In genomic region chr10:34717429-34717828, GRCh38 we compare ENCODE assay signal across 2 cellular contexts.
TF ChIP-seq lines count a peak whose summit lies in the region.

No MANE protein-coding gene starts in this region.

TF ChIP-seq in IMR-90, 13 proteins besides CTCF, POLR2A, EP300 and RAD21:
- TF ChIP-seq MXI1 (IDR thresholded peaks at IDR 0.05; ENCODE audit: borderline replicate concordance, low read depth, low read length) (no peak), MAFK (IDR thresholded peaks at IDR 0.05; ENCODE audit: low read depth, low read length) (no peak), RFX5 (IDR thresholded peaks at IDR 0.05; ENCODE audit: low read depth, low read length) (no peak), CHD1 (IDR thresholded peaks at IDR 0.05; ENCODE audit: low read depth, low read length) (no peak), SMC3 (IDR thresholded peaks at IDR 0.05; ENCODE audit: low read depth, low read length) (no peak), MAZ (IDR thresholded peaks at IDR 0.05; ENCODE audit: borderline replicate concordance, low read depth, low read length) (no peak)

TF ChIP-seq in GM23338, 12 proteins besides CTCF, POLR2A, EP300 and RAD21:
- TF ChIP-seq ZNF331 (CRISPR knock-in tag; IDR thresholded peaks at IDR 0.05; ENCODE audit: low read depth) (no peak), EZH2 (IDR thresholded peaks at IDR 0.05; ENCODE audit: low read depth, unreplicated experiment) (no peak), JUNB (IDR thresholded peaks at IDR 0.05; ENCODE audit: unreplicated experiment) (no peak), ZNF114 (CRISPR knock-in tag; IDR thresholded peaks at IDR 0.05) (no peak), ZNF462 (CRISPR knock-in tag; IDR thresholded peaks at IDR 0.05) (no peak), POLR2AphosphoS5 (IDR thresholded peaks at IDR 0.05; ENCODE audit: low read depth) (no peak), CREB1 (CRISPR knock-in tag; IDR thresholded peaks at IDR 0.05; ENCODE audit: low read depth) (no peak), NANOG (IDR thresholded peaks at IDR 0.05; ENCODE audit: borderline replicate concordance) (no peak), STAT1 (IDR thresholded peaks at IDR 0.05; ENCODE audit: unreplicated experiment) (no peak)
- TF ChIP-seq, protein P1, sequence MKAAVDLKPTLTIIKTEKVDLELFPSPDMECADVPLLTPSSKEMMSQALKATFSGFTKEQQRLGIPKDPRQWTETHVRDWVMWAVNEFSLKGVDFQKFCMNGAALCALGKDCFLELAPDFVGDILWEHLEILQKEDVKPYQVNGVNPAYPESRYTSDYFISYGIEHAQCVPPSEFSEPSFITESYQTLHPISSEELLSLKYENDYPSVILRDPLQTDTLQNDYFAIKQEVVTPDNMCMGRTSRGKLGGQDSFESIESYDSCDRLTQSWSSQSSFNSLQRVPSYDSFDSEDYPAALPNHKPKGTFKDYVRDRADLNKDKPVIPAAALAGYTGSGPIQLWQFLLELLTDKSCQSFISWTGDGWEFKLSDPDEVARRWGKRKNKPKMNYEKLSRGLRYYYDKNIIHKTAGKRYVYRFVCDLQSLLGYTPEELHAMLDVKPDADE (IDR thresholded peaks at IDR 0.05), result no peak
